ENCODE assay signal across 8 cellular contexts in the genomic region with DNA sequence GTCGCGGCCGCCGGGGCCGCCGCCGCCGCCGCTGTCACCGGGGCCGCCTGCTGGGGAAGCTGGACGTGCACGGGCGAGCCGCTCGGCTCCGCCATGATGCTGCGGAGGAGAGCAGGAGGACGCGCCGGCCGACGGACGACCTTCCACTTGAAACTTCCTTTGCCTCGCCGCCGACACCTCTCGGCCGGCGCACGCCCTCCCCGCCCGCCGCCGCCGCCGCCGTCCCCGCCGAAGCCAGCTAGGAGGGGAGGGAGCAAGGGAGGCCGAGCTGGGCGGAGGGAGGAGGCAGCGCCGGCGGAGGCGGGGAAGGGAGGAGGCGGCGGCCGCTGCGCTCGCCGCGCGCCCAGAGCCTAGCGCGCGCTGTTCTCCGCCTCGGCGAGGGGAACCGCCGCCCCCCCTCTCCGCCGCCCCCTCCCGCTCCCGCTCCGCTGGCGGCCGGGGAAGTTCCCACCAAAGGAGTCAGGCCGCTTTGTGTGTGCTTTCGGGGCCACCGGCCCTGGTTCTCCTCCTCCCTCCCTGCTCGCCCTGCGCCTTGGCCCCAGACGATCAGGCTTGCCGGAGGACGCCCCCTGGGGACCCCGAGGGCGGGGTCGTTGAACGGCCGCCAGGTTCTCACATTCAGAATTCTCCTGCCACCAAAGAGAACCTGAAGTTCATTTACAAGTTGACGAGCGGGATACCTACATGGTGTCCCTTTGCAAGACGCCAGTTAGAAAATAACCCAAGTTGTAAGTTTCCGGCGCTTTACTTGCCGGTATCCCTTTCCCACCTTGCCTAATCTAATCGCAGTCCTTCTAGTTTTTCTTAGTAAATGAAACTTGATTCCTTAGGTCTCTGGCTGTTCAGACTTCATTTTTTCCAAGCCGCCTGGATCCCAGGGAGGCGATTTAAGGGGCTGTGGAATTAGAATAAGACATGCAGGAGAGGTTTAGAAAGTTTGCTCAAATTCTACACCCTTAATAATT. TPM values are rescaled to one million over a fixed set of nuclear protein-coding genes. Genes with fewer than 3 reads are reported as not detected.
DNase-seq lines count a peak whose midpoint lies in the region; TF ChIP-seq lines count a peak whose summit lies in the region.

A gene (minus strand): TSS at position 255 of the 965 bp plus-strand sequence. CDS start 160 bp downstream, at position 95.

- H3K36me3 Mint-ChIP-seq in activated naive CD4-positive, alpha-beta T cell treated with anti-CD3 and anti-CD28 coated beads, Interleukin-2, amount 50 U/mL, for 24 hours: peaks cover 1% of the 10 kb centered on the region

- no peaks in the 10 kb centered on the region for H3K9me3 Mint-ChIP-seq in activated naive CD4-positive, alpha-beta T cell treated with anti-CD3 and anti-CD28 coated beads, Interleukin-2, amount 50 U/mL, for 24 hours

- H3K27ac Mint-ChIP-seq in activated naive CD4-positive, alpha-beta T cell treated with anti-CD3 and anti-CD28 coated beads, Interleukin-2, amount 50 U/mL, for 24 hours: peak within 1 kb of the TSS; percentile 99

- H3K4me1 Mint-ChIP-seq in activated naive CD4-positive, alpha-beta T cell treated with anti-CD3 and anti-CD28 coated beads, Interleukin-2, amount 50 U/mL, for 24 hours: peaks cover 41% of the 10 kb centered on the region

- no peak for TF ChIP-seq EP300 in suprapubic skin (IDR thresholded peaks at IDR 0.05)

- no peaks in the 10 kb centered on the region for H3K27me3 ChIP-seq in suprapubic skin

- peak within 1 kb of the TSS; percentile 67 for H3K9ac ChIP-seq in SK-N-MC (ENCODE audit: insufficient read length)

- no peaks in the 10 kb centered on the region for H3K27me3 Mint-ChIP-seq in activated naive CD4-positive, alpha-beta T cell treated with anti-CD3 and anti-CD28 coated beads, Interleukin-2, amount 50 U/mL, for 24 hours

- H3K4me3 ChIP-seq in LNCaP clone FGC (ENCODE audit: low read depth, low read length): peak within 1 kb of the TSS; percentile 65
- peak within 1 kb of the TSS; percentile 89 for H3K4me3 ChIP-seq in SK-N-MC
- peak within 1 kb of the TSS; percentile 71 for H3K4me3 ChIP-seq in suprapubic skin

- peaks cover 28% of the 10 kb centered on the region for H3K4me1 ChIP-seq in suprapubic skin

- H3K36me3 ChIP-seq in SK-N-MC (ENCODE audit: insufficient read depth, low read length) (no peaks in the 10 kb centered on the region), suprapubic skin (no peaks in the 10 kb centered on the region)

- whole genome bisulfite sequencing in suprapubic skin: 2% methylated on average over 21 of the region's 91 CpGs

- no peaks in the 10 kb centered on the region for H3K9me3 ChIP-seq in SK-N-MC (ENCODE audit: low read depth, low read length)
- H3K9me3 ChIP-seq in suprapubic skin: no peaks in the 10 kb centered on the region

- H3K4me3 Mint-ChIP-seq in activated naive CD4-positive, alpha-beta T cell treated with anti-CD3 and anti-CD28 coated beads, Interleukin-2, amount 50 U/mL, for 24 hours: peak within 1 kb of the TSS; percentile 94

- DNase-seq in ELF-1 (ENCODE audit: low read depth, low spot score) (peak; percentile 83), H4 (ENCODE audit: low spot score) (peak; percentile 54), LNCaP clone FGC (ENCODE audit: low read depth) (no peak), SK-N-MC (ENCODE audit: low read depth, low spot score) (no peak), globus pallidus (ENCODE audit: low spot score) (peak; percentile 78), nucleus accumbens (lab: John Stamatoyannopoulos, UW) (peak in 51 of 56 donors; percentile 21 to 77 (median 60)), suprapubic skin (ENCODE audit: low spot score in 2 of 2) (peak; percentile 74 to 82)

- H3K27ac ChIP-seq in SK-N-MC: no peak within 1 kb of the TSS
- peak within 1 kb of the TSS; percentile 87 for H3K27ac ChIP-seq in suprapubic skin

- no peak for TF ChIP-seq POLR2A in suprapubic skin (IDR thresholded peaks at IDR 0.05)

- TF ChIP-seq CTCF in LNCaP clone FGC (IDR thresholded peaks at IDR 0.05; ENCODE audit: control insufficient read depth, extremely low read depth, insufficient read depth): no peak
- no peak for TF ChIP-seq CTCF in suprapubic skin (IDR thresholded peaks at IDR 0.05)

RNA-seq across cellular contexts. Expression of the gene that starts here (rescaled TPM):
- total RNA-seq in H4 (2014; rRNA removed; shearing (Covaris generic)): 9.2 and 12.6 TPM in 2 replicates
- 10 to 100 TPM; 13.8 to 28.2 (median 18.3) TPM for total RNA-seq in suprapubic skin

Comparison
In these comparisons a context has a peak if more than half of its experiments do, and no peak if none do; other contexts are left out.
1. DNase-seq: peak in ELF-1 (single experiment), H4 (single experiment), globus pallidus (single experiment), nucleus accumbens (51 of 56) and suprapubic skin (2 of 2); none in LNCaP clone FGC (single experiment) and SK-N-MC (single experiment).
2. Peak in every context shown above with its lines, with median percentiles within 50 percentile points of each other: H3K4me3 ChIP-seq.